9 cellular contexts compared by ENCODE assay signal in genomic region chr2:95012881-95013550, GRCh38. TPM values are rescaled to one million over a fixed set of nuclear protein-coding genes. Genes with fewer than 3 reads are reported as not detected.
A peak's percentile ranks its signal among the peaks of the same experiment; 100 is the strongest.
DNase-seq lines count a peak whose midpoint lies in the region; ATAC-seq and TF ChIP-seq lines count a peak whose summit lies in the region.
"Had no signal": no experiment of that assay in that cellular context is flagged by ENCODE, and none has a peak within 500 bp of the region (broad histone marks: within the 10 kb centered on the region; RNA-seq: fewer than 3 reads in every experiment).

No MANE protein-coding gene starts in this region.

- no peaks in the 10 kb centered on the region for H3K36me3 ChIP-seq in Peyer's patch

- no peaks in the 10 kb centered on the region for H3K4me1 ChIP-seq in Peyer's patch

- ATAC-seq in GM18517 (IDR thresholded peaks at IDR 0.05; ENCODE audit: unreplicated experiment) (peak; percentile 70), GM21447 (IDR thresholded peaks at IDR 0.05; ENCODE audit: unreplicated experiment) (peak; percentile 83), HG03342 (IDR thresholded peaks at IDR 0.05; ENCODE audit: unreplicated experiment) (peak; percentile 68)

- TF ChIP-seq POLR2A in Peyer's patch (IDR thresholded peaks at IDR 0.05) = no peak

- in situ Hi-C loops in G401 (cut with HindIII; ENCODE audit: low sequenced_read_pairs) = no loop called here

- no peak overlapping the region for H3K27ac ChIP-seq in Peyer's patch

- peak; percentile 78 for DNase-seq in kidney tubule cell (ENCODE audit: low spot score)
- DNase-seq in NCI-H128 (lab: John Stamatoyannopoulos, UW; ENCODE audit: unreplicated experiment) = no peak
- no peak for DNase-seq in Peyer's patch
- DNase-seq in G401 (ENCODE audit: low spot score) = no peak
- DNase-seq in NCI-H1105 treated with DMSO at 0.1 percent for 48 hours (lab: John Stamatoyannopoulos, UW) = no peak
- DNase-seq: nephron progenitor cell had no signal

- H3K4me3 ChIP-seq in Peyer's patch = no peak overlapping the region

- no peaks in the 10 kb centered on the region for H3K9me3 ChIP-seq in Peyer's patch

- H3K27me3 ChIP-seq in Peyer's patch = no peaks in the 10 kb centered on the region

- TF ChIP-seq CTCF in Peyer's patch (IDR thresholded peaks at IDR 0.05) = no peak

RNA-seq across cellular contexts. Expression of gene MAL, which starts 12.5 kb away (rescaled TPM):
- 1 to 10 TPM in 1 of 4 donors, not detected in 3; 1.2 TPM for total RNA-seq in Peyer's patch
- total RNA-seq in G401 (2014; rRNA removed; shearing (Covaris generic)) = not detected in 2 replicates
